In the genomic region with DNA sequence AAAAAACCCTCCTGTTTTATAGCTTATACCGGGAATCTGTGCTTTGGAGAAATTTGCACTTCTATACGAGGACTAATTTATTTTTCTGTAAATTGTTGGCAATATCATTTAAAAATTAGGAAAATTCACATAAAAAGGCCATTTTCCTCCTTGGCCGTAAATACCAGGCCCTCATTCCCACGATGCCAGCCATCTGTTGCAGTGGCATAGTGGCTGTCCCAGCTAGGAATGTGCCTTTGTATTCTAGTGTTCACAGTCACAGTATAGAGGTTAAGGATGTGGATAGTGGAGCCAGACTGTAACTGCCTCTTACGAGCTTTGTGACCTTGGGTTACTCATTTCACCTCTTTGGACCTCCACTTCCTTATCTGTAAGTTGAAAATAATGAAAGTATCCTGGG, we compare ENCODE assay signal across 35 cellular contexts.
"Had no signal": no experiment of that assay in that cellular context is flagged by ENCODE, and none has a peak within 500 bp of the region (broad histone marks: within the 10 kb centered on the region; RNA-seq: fewer than 3 reads in every experiment).

No MANE protein-coding gene starts in this region.

- FAIRE-seq: astrocyte, TTC549 had no signal

- DNase-seq: activated B cell treated with CpG ODN at 0.5 μM for 24 hours; activated CD4-positive, alpha-beta memory T cell treated with anti-CD3 and anti-CD28 coated beads for 36 hours; activated CD4-positive, alpha-beta T cell treated with anti-CD3 and anti-CD28 coated beads for 4 hours; activated CD4-positive, alpha-beta T cell treated with anti-CD3 and anti-CD28 coated beads, Interleukin-2, amount 10 ng/mL, durations not matched to agents 24 days and 14 days; activated CD4-positive, alpha-beta T cell treated with anti-CD3 and anti-CD28 coated beads, Interleukin-2, amount 50 U/mL, for 1 hour; activated CD4-positive, alpha-beta T cell treated with anti-CD3 and anti-CD28 coated beads, Interleukin-2, amount 50 U/mL, for 4 hours; activated CD4-positive, CD25-positive, alpha-beta regulatory T cell treated with anti-CD3 and anti-CD28 coated beads, Interleukin-2, amount 50 U/mL, for 72 hours; activated CD8-positive, alpha-beta memory T cell treated with anti-CD3 and anti-CD28 coated beads, Interleukin-2, amount 50 U/mL, for 4 hours; activated CD8-positive, alpha-beta T cell treated with anti-CD3 and anti-CD28 coated beads for 36 hours; activated effector memory CD4-positive, alpha-beta T cell treated with anti-CD3 and anti-CD28 coated beads, Interleukin-2, amount 50 U/mL, for 16 hours; activated gamma-delta T cell treated with Interleukin-2 at 50 U/mL for 16 hours; activated naive CD4-positive, alpha-beta T cell; activated naive CD4-positive, alpha-beta T cell treated with anti-CD3 and anti-CD28 coated beads for 36 hours; activated naive CD4-positive, alpha-beta T cell treated with anti-CD3 and anti-CD28 coated beads, Interleukin-2, amount 50 U/mL, for 16 hours; activated naive CD8-positive, alpha-beta T cell treated with anti-CD3 and anti-CD28 coated beads for 36 hours; activated T-cell treated with anti-CD3 and anti-CD28 coated beads for 4 hours; activated T-cell treated with anti-CD3 and anti-CD28 coated beads, Interleukin-2, amount 50 U/mL, for 1 hour; activated T-cell treated with anti-CD3 and anti-CD28 coated beads, Interleukin-2, amount 50 U/mL, for 4 hours; activated T-cell treated with anti-CD3 and anti-CD28 coated beads, Interleukin-2, amount 50 U/mL, for 72 hours; adrenal gland; amniotic stem cell; aorta; body of pancreas; brain microvascular endothelial cell; central memory CD4-positive, alpha-beta T cell; cerebellar nuclear complex; T-helper 1 cell; T-helper 2 cell; T-helper 9 cell had no signal

- H3K36me3 ChIP-seq: adrenal gland, brain microvascular endothelial cell, breast epithelium had no signal

- ATAC-seq: activated CD8-positive, alpha-beta T cell treated with anti-CD3 and anti-CD28 coated beads for 36 hours; activated naive CD4-positive, alpha-beta T cell treated with anti-CD3 and anti-CD28 coated beads, Interleukin-2, amount 50 U/mL, for 72 hours; activated T-cell treated with anti-CD3 and anti-CD28 coated beads, Interleukin-2, amount 50 U/mL, for 4 hours; activated T-cell treated with anti-CD3 and anti-CD28 coated beads, Interleukin-2, amount 50 U/mL, for 72 hours; activated T-helper 17 cell treated with anti-CD3 and anti-CD28 coated beads, Interleukin-2, amount 50 U/mL, for 72 hours; body of pancreas had no signal

- H3K4me3 ChIP-seq: adrenal gland, body of pancreas, breast epithelium had no signal

- H3K27me3 ChIP-seq: adrenal gland, body of pancreas, brain microvascular endothelial cell, breast epithelium had no signal

- H3K9me3 ChIP-seq: adrenal gland, body of pancreas, breast epithelium had no signal

- H3K27ac ChIP-seq: adrenal gland, body of pancreas, brain microvascular endothelial cell, breast epithelium, VCaP had no signal

- H3K4me1 ChIP-seq: adrenal gland, body of pancreas, breast epithelium had no signal
